In genomic region chr9:71285191-71285656, GRCh38 we compare ENCODE assay signal across 8 cellular contexts.
DNase-seq lines count a peak whose midpoint lies in the region; FAIRE-seq and TF ChIP-seq lines count a peak whose summit lies in the region.

No MANE protein-coding gene starts in this region.

- no peak overlapping the region for H3K4me3 Mint-ChIP-seq in activated naive CD4-positive, alpha-beta T cell treated with anti-CD3 and anti-CD28 coated beads for 36 hours

- no peak overlapping the region for H3K27ac ChIP-seq in RWPE1

- no peak overlapping the region for H3K27ac Mint-ChIP-seq in activated naive CD4-positive, alpha-beta T cell treated with anti-CD3 and anti-CD28 coated beads for 36 hours

- no peaks in the 10 kb centered on the region for H3K4me1 Mint-ChIP-seq in activated naive CD4-positive, alpha-beta T cell treated with anti-CD3 and anti-CD28 coated beads for 36 hours (ENCODE audit: low read depth)

- CTCF ChIA-PET in activated naive CD4-positive, alpha-beta T cell treated with anti-CD3 and anti-CD28 coated beads for 36 hours (lab: Charles Lee): interaction anchor here (0.7 to 3.3 kb wide), 24 partner anchors 8 to 740 kb away, joined by 3 to 17 read pairs (median 4); no protein-coding TSS in a partner anchor
- CTCF ChIA-PET in RWPE1 (lab: Yijun Ruan, JAX): interaction anchor here (0.5 to 2.6 kb wide), 19 partner anchors 10 to 1481 kb away, joined by 3 to 13 read pairs (median 3); no protein-coding TSS in a partner anchor

- FAIRE-seq in bronchial epithelial cell (lab: Jason Lieb, UNC): no peak
- FAIRE-seq in islet of Langerhans (lab: Jason Lieb, UNC): peak; percentile 30

- H3K4me3 ChIP-seq in bronchial epithelial cell (ENCODE audit: low read depth, low read length): no peak overlapping the region

- no peaks in the 10 kb centered on the region for H3K36me3 ChIP-seq in bronchial epithelial cell (ENCODE audit: control insufficient read depth, insufficient read depth, low read length)

- no peaks in the 10 kb centered on the region for H3K9me3 Mint-ChIP-seq in activated naive CD4-positive, alpha-beta T cell treated with anti-CD3 and anti-CD28 coated beads for 36 hours

- peaks cover 7% of the 10 kb centered on the region for H3K27me3 Mint-ChIP-seq in activated naive CD4-positive, alpha-beta T cell treated with anti-CD3 and anti-CD28 coated beads for 36 hours (ENCODE audit: low read depth)

- intact Hi-C loops in activated naive CD4-positive, alpha-beta T cell treated with anti-CD3 and anti-CD28 coated beads for 36 hours (cut with micrococcal nuclease): loop anchor here (1.0 to 10.0 kb wide), 6 partner anchors 319 to 990 kb away; no protein-coding TSS in a partner anchor

- no peaks in the 10 kb centered on the region for H3K36me3 Mint-ChIP-seq in activated naive CD4-positive, alpha-beta T cell treated with anti-CD3 and anti-CD28 coated beads for 36 hours (ENCODE audit: low read depth)

- no peaks in the 10 kb centered on the region for H3K27me3 ChIP-seq in bronchial epithelial cell (ENCODE audit: control insufficient read depth, insufficient read depth, low read length)

- DNase-seq in activated naive CD4-positive, alpha-beta T cell treated with anti-CD3 and anti-CD28 coated beads for 36 hours: peak; percentile 58
- no peak for DNase-seq in activated naive CD4-positive, alpha-beta T cell treated with anti-CD3 and anti-CD28 coated beads, Interleukin-2, amount 50 U/mL, for 16 hours
- DNase-seq in HCEC 1CT (peak; percentile 49), RWPE1 (ENCODE audit: low spot score) (peak; percentile 54), bronchial epithelial cell (ENCODE audit: low read depth) (peak; percentile 67)
- peak; percentile 8 for DNase-seq in stimulated activated CD4-positive, alpha-beta T cell treated with anti-CD3 and anti-CD28 coated beads, Interleukin-2, amount 100 ng/mL, for 4 hours (ENCODE audit: low read depth)

- POLR2A ChIA-PET in RWPE1 (lab: Yijun Ruan, JAX; ENCODE audit: low non-redundant PET): no interaction called here

- TF ChIP-seq CTCF in LNCAP (IDR thresholded peaks at IDR 0.05) (peak; percentile 92), RWPE1 (conservative IDR thresholded peaks at IDR 0.05; ENCODE audit: low read depth) (peak; percentile 90), bronchial epithelial cell (IDR thresholded peaks at IDR 0.05; ENCODE audit: insufficient read depth, low read length, severe bottlenecking) (peak; percentile 78)
